7 cellular contexts compared by ENCODE assay signal in genomic region chr1:6794164-6794563, GRCh38. TPM values are rescaled to one million over a fixed set of nuclear protein-coding genes. Genes with fewer than 3 reads are reported as not detected.
DNase-seq lines count a peak whose midpoint lies in the region; TF ChIP-seq lines count a peak whose summit lies in the region.

No MANE protein-coding gene starts in this region.

- H3K4me1 ChIP-seq in colonic mucosa (no peaks in the 10 kb centered on the region), osteoblast (ENCODE audit: insufficient read depth, low read length) (peaks cover 11% of the 10 kb centered on the region)

- H3K9ac ChIP-seq in colonic mucosa (ENCODE audit: low read depth in 2 of 2, low read length in 2 of 2) = no peak overlapping the region

- H3K27ac ChIP-seq in colonic mucosa (no peak overlapping the region), osteoblast (ENCODE audit: low read depth, low read length) (no peak overlapping the region)

- H3K36me3 ChIP-seq in colonic mucosa (no peaks in the 10 kb centered on the region), osteoblast (ENCODE audit: insufficient read depth, low read length) (no peaks in the 10 kb centered on the region)

- no peak overlapping the region for H2AFZ ChIP-seq in osteoblast (ENCODE audit: low read length)

- H3K4me3 ChIP-seq in colonic mucosa (no peak overlapping the region), osteoblast (ENCODE audit: insufficient read depth, low read length) (no peak overlapping the region)

- intact Hi-C loops in colonic mucosa (cut with DNase I) = loop anchor here (5.0 kb wide), 1 partner anchor 273 kb away; no protein-coding TSS in a partner anchor

- peak; percentile 42 for DNase-seq in NCI-H2227 treated with DMSO at 0.1 percent for 48 hours (lab: John Stamatoyannopoulos, UW)
- DNase-seq in colonic mucosa = no peak
- DNase-seq in osteoblast (ENCODE audit: insufficient read length, low spot score, missing footprints) = no peak
- DNase-seq in foreskin melanocyte = no peak
- no peak for DNase-seq in SKM-1 (lab: John Stamatoyannopoulos, UW; ENCODE audit: unreplicated experiment)
- no peak for DNase-seq in NCI-H1694 (lab: John Stamatoyannopoulos, UW)

- H3K9me3 ChIP-seq in colonic mucosa = no peaks in the 10 kb centered on the region
- no peaks in the 10 kb centered on the region for H3K9me3 ChIP-seq in osteoblast (ENCODE audit: low read depth, low read length)

- H3K4me2 ChIP-seq in osteoblast (ENCODE audit: insufficient read depth, low read length) = no peak overlapping the region

- TF ChIP-seq CTCF in GM12873 (IDR thresholded peaks at IDR 0.05; ENCODE audit: insufficient read depth, low read depth, low read length, missing control alignments) (peak; percentile 28), colonic mucosa (IDR thresholded peaks at IDR 0.05) (peak; percentile 29), osteoblast (IDR thresholded peaks at IDR 0.05; ENCODE audit: extremely low read depth, low read depth, low read length) (peak; percentile 55)

- no peaks in the 10 kb centered on the region for H3K27me3 ChIP-seq in colonic mucosa
- no peaks in the 10 kb centered on the region for H3K27me3 ChIP-seq in osteoblast (ENCODE audit: insufficient read depth, low read length)

- H4K20me1 ChIP-seq in osteoblast (ENCODE audit: insufficient read depth, low read length) = peaks cover 6% of the 10 kb centered on the region

- H3K79me2 ChIP-seq in osteoblast (ENCODE audit: insufficient read depth, low read length) = peaks cover 65% of the 10 kb centered on the region

RNA-seq across cellular contexts. Expression of gene CAMTA1, which starts 8.9 kb away (rescaled TPM):
- 10 to 100 TPM; 76.8 to 92.8 TPM for total RNA-seq in colonic mucosa
- 38.0 and 47.4 TPM in 2 replicates for total RNA-seq in osteoblast
